11 cellular contexts compared by ENCODE assay signal in genomic region chr5:6483880-6484382, GRCh38. TPM values are rescaled to one million over a fixed set of nuclear protein-coding genes. Genes with fewer than 3 reads are reported as not detected.
A peak's percentile ranks its signal among the peaks of the same experiment; 100 is the strongest.
DNase-seq lines count a peak whose midpoint lies in the region; ATAC-seq, FAIRE-seq and TF ChIP-seq lines count a peak whose summit lies in the region.
"Had no signal": no experiment of that assay in that cellular context is flagged by ENCODE, and none has a peak within 500 bp of the region (broad histone marks: within the 10 kb centered on the region; RNA-seq: fewer than 3 reads in every experiment).

No MANE protein-coding gene starts in this region.

- H3K36me3 ChIP-seq in MM.1S (replicated peaks; ENCODE audit: insufficient read depth, low read length): no peaks in the 10 kb centered on the region
- H3K36me3 ChIP-seq: spleen, suprapubic skin had no signal

- H3K4me1 ChIP-seq in MM.1S (ENCODE audit: low read length): peaks cover 84% of the 10 kb centered on the region
- H3K4me1 ChIP-seq: suprapubic skin had no signal

- TF ChIP-seq POLR2A in GM15510 (IDR thresholded peaks at IDR 0.05; ENCODE audit: borderline replicate concordance, extremely low read depth, insufficient read length): peak; percentile 14

- peaks cover 70% of the 10 kb centered on the region for H3F3A ChIP-seq in MM.1S (ENCODE audit: insufficient read depth, low read length)

- POLR2A ChIA-PET in T-cell (lab: Charles Lee): no interaction called here

- ATAC-seq in HG02852 (IDR thresholded peaks at IDR 0.05; ENCODE audit: unreplicated experiment) (peak; percentile 87), T-cell (replicated peaks in 1 of 4) (no peak)

- CTCF ChIA-PET in T-cell (lab: Charles Lee): no interaction called here

- no peaks in the 10 kb centered on the region for H3K9me3 ChIP-seq in MM.1S (replicated peaks; ENCODE audit: insufficient read depth, low read length)
- H3K9me3 ChIP-seq: spleen, suprapubic skin had no signal

- no peaks in the 10 kb centered on the region for H3K9me2 ChIP-seq in MM.1S (replicated peaks; ENCODE audit: insufficient read depth, low read length)

- peak overlapping the region; percentile 99 for H3K27ac ChIP-seq in MM.1S (ENCODE audit: low read length)
- H3K27ac ChIP-seq in caudate nucleus (ENCODE audit: low read depth, low read length): no peak overlapping the region
- H3K27ac ChIP-seq: suprapubic skin had no signal

- H3K79me2 ChIP-seq in MM.1S (ENCODE audit: low read length): peaks cover 83% of the 10 kb centered on the region

- H3K36me3 Mint-ChIP-seq in T-cell (no peaks in the 10 kb centered on the region), chondrocyte (ENCODE audit: low read depth) (no peaks in the 10 kb centered on the region)

- H3K27me3 Mint-ChIP-seq in T-cell (peaks cover 0 to 3% of the 10 kb centered on the region in 2 donors), chondrocyte (ENCODE audit: low read depth) (peaks cover 28% of the 10 kb centered on the region)

- TF ChIP-seq CTCF in MM.1S (IDR thresholded peaks at IDR 0.05; ENCODE audit: low read length): no peak
- no peak for TF ChIP-seq CTCF in chondrocyte (IDR thresholded peaks at IDR 0.05)

- peak; percentile 59 for DNase-seq in GM19239 (ENCODE audit: insufficient read length, low spot score)
- DNase-seq in MM.1S: peak; percentile 94
- no peak for DNase-seq in T-cell
- no peak for DNase-seq in caudate nucleus (lab: John Stamatoyannopoulos, UW)
- DNase-seq in dedifferentiated amniotic fluid mesenchymal stem cell (ENCODE audit: extremely low spot score): no peak
- no peak for DNase-seq in chondrocyte (ENCODE audit: low spot score)
- DNase-seq: spleen had no signal

- H2AFZ ChIP-seq in MM.1S (ENCODE audit: low read length): no peak overlapping the region

- H3K9me3 Mint-ChIP-seq in T-cell: no peaks in the 10 kb centered on the region
- H3K9me3 Mint-ChIP-seq in chondrocyte (ENCODE audit: low read depth): no peaks in the 10 kb centered on the region

- H3K9ac ChIP-seq in MM.1S (ENCODE audit: low read length): peak overlapping the region; percentile 98

- no peaks in the 10 kb centered on the region for H4K20me1 ChIP-seq in MM.1S (ENCODE audit: insufficient read depth, low read length)

- peak overlapping the region; percentile 61 for H3K4me3 ChIP-seq in MM.1S (ENCODE audit: low read length)
- H3K4me3 ChIP-seq: lung, spleen, suprapubic skin had no signal

- H3K4me2 ChIP-seq in MM.1S (ENCODE audit: low read depth, low read length): peak overlapping the region; percentile 94

- H3K4me1 Mint-ChIP-seq in T-cell (peaks cover 7 to 19% (median 9%) of the 10 kb centered on the region in 3 donors), chondrocyte (ENCODE audit: low read depth) (no peaks in the 10 kb centered on the region)

- peak; percentile 98 for FAIRE-seq in GM19239 (lab: Jason Lieb, UNC)

- H3K27ac Mint-ChIP-seq in T-cell: no peak overlapping the region
- no peak overlapping the region for H3K27ac Mint-ChIP-seq in chondrocyte (ENCODE audit: unreplicated experiment)

- H3K4me3 Mint-ChIP-seq in T-cell (no peak overlapping the region), chondrocyte (ENCODE audit: unreplicated experiment) (no peak overlapping the region)

- H3K27me3 ChIP-seq in MM.1S (replicated peaks; ENCODE audit: insufficient read depth, low read length): no peaks in the 10 kb centered on the region
- H3K27me3 ChIP-seq: spleen, suprapubic skin had no signal

RNA-seq across cellular contexts. Expression of gene UBE2QL1, which starts 35.3 kb away (rescaled TPM):
- total RNA-seq in T-cell (under 1 TPM in 2 of 5 donors, not detected in 3; 0.06 to 0.14 TPM), chondrocyte (0.17 to 0.36 TPM (median 0.31 TPM) in 3 replicates)

Comparison
In these comparisons a context has a peak if more than half of its experiments do, and no peak if none do; other contexts are left out.
1. DNase-seq: peak in GM19239 (single experiment) and MM.1S (single experiment); none in T-cell (0 of 34), caudate nucleus (0 of 61), dedifferentiated amniotic fluid mesenchymal stem cell (single experiment) and chondrocyte (single experiment).